In the genomic region with DNA sequence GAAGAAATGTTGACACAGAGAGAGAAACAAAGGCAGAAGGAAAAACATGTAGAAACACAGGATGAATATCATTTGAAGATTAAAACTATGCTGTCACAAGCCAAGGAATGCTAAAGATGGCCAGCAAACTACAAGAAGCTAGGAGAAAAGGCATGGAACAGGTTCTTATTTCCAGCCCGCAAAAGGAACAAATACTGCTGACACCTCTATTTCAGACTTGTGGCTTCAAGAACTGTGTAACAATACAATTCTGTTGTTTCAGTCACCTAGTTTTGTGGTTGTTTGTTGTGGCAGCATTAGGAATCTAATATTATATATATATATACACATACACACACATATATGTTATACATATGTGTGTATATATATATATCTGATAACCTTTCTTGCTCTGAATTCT, we compare ENCODE assay signal across 26 cellular contexts.
"Had no signal": no experiment of that assay in that cellular context is flagged by ENCODE, and none has a peak within 500 bp of the region (broad histone marks: within the 10 kb centered on the region; RNA-seq: fewer than 3 reads in every experiment).

No MANE protein-coding gene starts in this region.

- H2AFZ ChIP-seq: neural progenitor cell, parathyroid adenoma had no signal

- H3K36me3 ChIP-seq: neural progenitor cell, ovary, spleen, stomach, thoracic aorta, thyroid gland, tibial nerve, upper lobe of right lung, uterus had no signal

- H3K4me3 ChIP-seq: neural progenitor cell, ovary, psoas muscle, skin epidermis, smooth muscle cell, spleen, stomach, thoracic aorta, thyroid gland, tibial nerve, upper lobe of right lung, uterus had no signal

- DNase-seq: naive thymus-derived CD4-positive, alpha-beta T cell; natural killer cell; occipital lobe; ovary; posterior cingulate gyrus; psoas muscle; right cardiac atrium; spleen; stimulated activated CD4-positive, alpha-beta T cell treated with anti-CD3 and anti-CD28 coated beads, Interleukin-12 subunit alpha, Interleukin-12 subunit beta, amount 100 ng/mL, for 4 hours; stimulated activated CD4-positive, alpha-beta T cell treated with anti-CD3 and anti-CD28 coated beads, Interleukin-2, amount 100 ng/mL, for 24 hours; stimulated activated CD4-positive, alpha-beta T cell treated with anti-CD3 and anti-CD28 coated beads, Interleukin-2, amount 100 ng/mL, for 48 hours; stimulated activated CD4-positive, alpha-beta T cell treated with anti-CD3 and anti-CD28 coated beads, Interleukin-4, amount 100 ng/mL, for 24 hours; stimulated activated naive B cell treated with anti-CD40 and anti-IgM and Interleukin-4, amounts not matched to agents 10 μg/mL and 1 μg/mL and 100 μg/mL, for 72 hours; stimulated activated naive CD4-positive, alpha-beta T cell treated with Interleukin-2 at 50 U/mL for 16 hours; stomach; thyroid gland; upper lobe of right lung; uterus had no signal

- H3K9me3 ChIP-seq: ovary, psoas muscle, thoracic aorta, thyroid gland, upper lobe of right lung, uterus had no signal

- H3K27ac ChIP-seq: neural progenitor cell, ovary, parathyroid adenoma, psoas muscle, skin epidermis, spleen, stomach, thoracic aorta, thyroid gland, tibial nerve, upper lobe of right lung, uterus had no signal

- ATAC-seq: naive thymus-derived CD4-positive, alpha-beta T cell; natural killer cell; psoas muscle; right cardiac atrium; sciatic nerve; stimulated activated effector memory CD8-positive, alpha-beta T cell treated with anti-CD3 and anti-CD28 coated beads, Interleukin-12 subunit alpha, Interleukin-12 subunit beta, amount 100 ng/mL, for 72 hours; stimulated activated naive B cell treated with anti-CD40 and anti-IgM and Interleukin-4, amounts not matched to agents 10 μg/mL and 1 μg/mL and 100 μg/mL, for 72 hours; upper lobe of right lung had no signal

- H3K4me2 ChIP-seq: neural progenitor cell, smooth muscle cell had no signal

- H3K27me3 ChIP-seq: neural progenitor cell, ovary, spleen, stomach, thyroid gland, tibial nerve, upper lobe of right lung had no signal

- H3K4me1 ChIP-seq: neural progenitor cell, parathyroid adenoma, psoas muscle, spleen, stomach, thyroid gland, tibial nerve, upper lobe of right lung, uterus had no signal

- H3K79me2 ChIP-seq: parathyroid adenoma had no signal

- H3K9ac ChIP-seq: neural progenitor cell, parathyroid adenoma had no signal
